ENCODE assay signal across 7 cellular contexts in the genomic region with DNA sequence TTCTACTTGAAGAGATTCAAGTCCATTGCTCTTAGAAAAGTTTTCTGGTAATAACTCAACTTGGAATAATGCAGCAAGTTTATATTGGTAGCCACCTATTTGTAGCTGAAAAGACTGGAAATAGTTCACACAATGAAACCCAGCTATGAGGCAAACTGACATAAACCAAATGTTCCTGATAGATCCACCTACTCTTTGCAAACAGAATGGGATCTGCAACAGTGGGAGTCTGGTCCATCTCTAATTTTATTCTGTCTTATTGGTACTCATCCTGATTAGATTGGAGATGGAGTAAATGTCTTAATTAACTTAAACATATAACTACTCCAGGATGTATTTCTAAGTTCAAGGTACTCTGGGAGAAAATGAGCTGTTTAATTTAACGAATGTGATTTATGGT.
"Had no signal": no experiment of that assay in that cellular context is flagged by ENCODE, and none has a peak within 500 bp of the region (broad histone marks: within the 10 kb centered on the region; RNA-seq: fewer than 3 reads in every experiment).

No MANE protein-coding gene starts in this region.

- H3K9ac ChIP-seq: GM23248 had no signal

- H3K27ac ChIP-seq: GM23248 had no signal

- H3K4me1 Mint-ChIP-seq: GM23338 had no signal

- DNase-seq: GM23248, GOT3, H7, HCEC 1CT, HFFc6 had no signal

- H3K4me3 ChIP-seq: GM23248, GM23338, HAP-1 had no signal

- H2AFZ ChIP-seq: GM23248, GM23338 had no signal

- H3K4me2 ChIP-seq: GM23338 had no signal

- H3K36me3 ChIP-seq: HAP-1 had no signal

- H3K9me3 Mint-ChIP-seq: GM23338 had no signal

- H3K9me3 ChIP-seq: HAP-1 had no signal

- H3K4me1 ChIP-seq: HAP-1 had no signal

- H3K27ac Mint-ChIP-seq: GM23338, HFFc6 had no signal

- H3K4me3 Mint-ChIP-seq: GM23338, HFFc6 had no signal
